1 cellular context compared by ENCODE assay signal in genomic region chr7:2460641-2461040, GRCh38.
TF ChIP-seq lines count a peak whose summit lies in the region.

No MANE protein-coding gene starts in this region.

TF ChIP-seq in K562, 482 proteins besides CTCF, POLR2A, EP300 and RAD21 (continued from another document):
- TF ChIP-seq POLR2G (IDR thresholded peaks at IDR 0.05; ENCODE audit: low read depth, low read length) (0 out of 2 replicates have a peak, but pooled peaks have one; percentile 5), NFYB (IDR thresholded peaks at IDR 0.05; ENCODE audit: extremely low read depth, insufficient read length) (no peak), ZHX1 (conservative IDR thresholded peaks at IDR 0.05; ENCODE audit: low read length) (no peak), POLR2H (tag; IDR thresholded peaks at IDR 0.05; ENCODE audit: low read depth) (no peak), ELF2 (CRISPR knock-in tag; IDR thresholded peaks at IDR 0.05) (no peak), TCF15 (CRISPR knock-in tag; IDR thresholded peaks at IDR 0.05) (no peak)
TF ChIP-seq in K562: peak in this region for 1.
